1 cellular context compared by ENCODE assay signal in genomic region chr14:76812093-76812421, GRCh38.
TF ChIP-seq lines count a peak whose summit lies in the region.

No MANE protein-coding gene starts in this region.

TF ChIP-seq in endothelial cell of umbilical vein, 7 proteins besides CTCF, POLR2A, EP300 and RAD21 (continued from another document):
- no peak for TF ChIP-seq EZH2 (IDR thresholded peaks at IDR 0.05; ENCODE audit: borderline replicate concordance, low read depth, low read length, severe bottlenecking)
- no peak for TF ChIP-seq JUN (IDR thresholded peaks at IDR 0.05; ENCODE audit: borderline replicate concordance, insufficient read depth, insufficient read length, low read depth)
- TF ChIP-seq POLR2AphosphoS5 (IDR thresholded peaks at IDR 0.05; ENCODE audit: insufficient read depth, low read depth, low read length) = no peak
- TF ChIP-seq MAX (IDR thresholded peaks at IDR 0.05; ENCODE audit: insufficient read depth, insufficient read length) = no peak
